In the genomic region with DNA sequence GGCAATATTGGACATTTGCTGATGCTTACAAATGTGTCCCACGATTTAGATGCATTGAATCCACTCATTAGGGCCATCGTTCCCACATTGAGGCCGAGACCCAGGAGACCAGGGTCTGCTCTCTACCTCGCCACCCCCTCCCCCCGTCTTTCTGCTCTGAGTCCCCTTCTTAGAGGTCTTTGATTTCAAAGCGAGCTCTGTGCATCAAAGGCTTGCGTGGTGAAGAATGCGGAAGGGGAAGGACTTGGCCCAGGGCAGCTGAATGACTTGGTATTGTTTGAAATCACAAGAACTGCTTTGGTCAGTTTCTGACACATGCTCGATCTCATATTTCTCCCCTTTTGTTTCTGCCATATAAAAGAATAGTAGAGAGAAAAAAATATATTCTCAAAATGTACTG, we compare ENCODE assay signal across 18 cellular contexts.
"Had no signal": no experiment of that assay in that cellular context is flagged by ENCODE, and none has a peak within 500 bp of the region (broad histone marks: within the 10 kb centered on the region; RNA-seq: fewer than 3 reads in every experiment).

No MANE protein-coding gene starts in this region.

- H3K4me3 Mint-ChIP-seq: activated CD4-positive, alpha-beta memory T cell treated with anti-CD3 and anti-CD28 coated beads for 36 hours; activated T-helper 1 cell treated with anti-CD3 and anti-CD28 coated beads, Interleukin-12 subunit alpha, Interleukin-12 subunit beta, Interleukin-2, Interleukin-4 antibody, amounts not matched to agents 30 ng/mL and 10 ng/mL and 1 ng/mL, durations not matched to agents 14 hours and 24 hours and 36 hours; dendritic cell treated with granulocyte-macrophage colony-stimulating factor and Interleukin-4, amounts not matched to agents 40 ng/mL and 50 ng/mL, for 4 days had no signal

- H3K9me3 Mint-ChIP-seq: activated CD4-positive, alpha-beta memory T cell treated with anti-CD3 and anti-CD28 coated beads for 36 hours; dendritic cell treated with granulocyte-macrophage colony-stimulating factor and Interleukin-4, amounts not matched to agents 40 ng/mL and 50 ng/mL, for 4 days had no signal

- H3K27ac ChIP-seq: adrenal gland, breast epithelium, hepatocyte, tibial artery, WERI-Rb-1 had no signal

- H3K36me3 Mint-ChIP-seq: activated CD4-positive, alpha-beta memory T cell treated with anti-CD3 and anti-CD28 coated beads for 36 hours; activated naive CD4-positive, alpha-beta T cell treated with anti-CD3 and anti-CD28 coated beads, Interleukin-2, amount 50 U/mL, for 72 hours had no signal

- H3K27ac Mint-ChIP-seq: activated CD4-positive, alpha-beta memory T cell treated with anti-CD3 and anti-CD28 coated beads for 36 hours; activated naive CD4-positive, alpha-beta T cell treated with anti-CD3 and anti-CD28 coated beads, Interleukin-2, amount 50 U/mL, for 72 hours; activated T-helper 1 cell treated with anti-CD3 and anti-CD28 coated beads, Interleukin-12 subunit alpha, Interleukin-12 subunit beta, Interleukin-2, Interleukin-4 antibody, amounts not matched to agents 30 ng/mL and 10 ng/mL and 1 ng/mL, durations not matched to agents 14 hours and 24 hours and 36 hours; dendritic cell treated with granulocyte-macrophage colony-stimulating factor and Interleukin-4, amounts not matched to agents 40 ng/mL and 50 ng/mL, for 4 days had no signal

- H3K27me3 ChIP-seq: adrenal gland, breast epithelium, hepatocyte, tibial artery had no signal

- DNase-seq: activated CD4-positive, alpha-beta memory T cell treated with anti-CD3 and anti-CD28 coated beads for 36 hours; activated gamma-delta T cell treated with Interleukin-2 at 50 U/mL for 16 hours; activated T-cell treated with anti-CD3 and anti-CD28 coated beads for 4 hours; adrenal gland; effector memory CD4-positive, alpha-beta T cell; foreskin fibroblast; islet precursor cell; nucleus accumbens; posterior cingulate gyrus; stimulated activated naive CD4-positive, alpha-beta T cell; tibial artery; WERI-Rb-1 had no signal

- H3K9me3 ChIP-seq: adrenal gland, breast epithelium, tibial artery had no signal

- H3K4me3 ChIP-seq: adrenal gland, breast epithelium, hepatocyte, tibial artery had no signal

- H3K4me1 ChIP-seq: adrenal gland, breast epithelium, tibial artery had no signal

- H3K27me3 Mint-ChIP-seq: activated CD4-positive, alpha-beta memory T cell treated with anti-CD3 and anti-CD28 coated beads for 36 hours; dendritic cell treated with granulocyte-macrophage colony-stimulating factor and Interleukin-4, amounts not matched to agents 40 ng/mL and 50 ng/mL, for 4 days had no signal

- ATAC-seq: activated naive CD4-positive, alpha-beta T cell treated with anti-CD3 and anti-CD28 coated beads, Interleukin-2, amount 50 U/mL, for 72 hours; left lobe of liver had no signal

- H3K36me3 ChIP-seq: adrenal gland, breast epithelium, tibial artery, WERI-Rb-1 had no signal
